2 cellular contexts compared by ENCODE assay signal in genomic region chr6:16043171-16044142, GRCh38.
TF ChIP-seq lines count a peak whose summit lies in the region.

No MANE protein-coding gene starts in this region.

TF ChIP-seq in K562, 482 proteins besides CTCF, POLR2A, EP300 and RAD21 (continued from another document):
- TF ChIP-seq PBX2 (CRISPR knock-in tag; IDR thresholded peaks at IDR 0.05; ENCODE audit: low read depth), result no peak
- TF ChIP-seq PBX2 (tag; conservative IDR thresholded peaks at IDR 0.05; ENCODE audit: low read depth), result no peak
- TF ChIP-seq NFXL1 (CRISPR knock-in tag; IDR thresholded peaks at IDR 0.05), result no peak
- TF ChIP-seq EP400 (IDR thresholded peaks at IDR 0.05), result no peak
- no peak for TF ChIP-seq LEF1 (IDR thresholded peaks at IDR 0.05)
- no peak for TF ChIP-seq HINFP (tag; conservative IDR thresholded peaks at IDR 0.05; ENCODE audit: low read depth)
- no peak for TF ChIP-seq XRCC3 (IDR thresholded peaks at IDR 0.05)
- TF ChIP-seq CREB3L1 (IDR thresholded peaks at IDR 0.05; ENCODE audit: borderline replicate concordance, low read depth), result no peak
- TF ChIP-seq TARDBP (IDR thresholded peaks at IDR 0.05), result no peak
- TF ChIP-seq NR0B1 (IDR thresholded peaks at IDR 0.05; ENCODE audit: partially characterized antibody), result no peak
- no peak for TF ChIP-seq POU5F1 (IDR thresholded peaks at IDR 0.05; ENCODE audit: borderline replicate concordance, low read depth, low read length, partially characterized antibody)

TF ChIP-seq in HepG2, 621 proteins besides CTCF, POLR2A, EP300 and RAD21 (continued from another document):
- TF ChIP-seq ZNF737 (CRISPR knock-in tag; IDR thresholded peaks at IDR 0.05; ENCODE audit: borderline replicate concordance) (no peak), ZNF609 (CRISPR knock-in tag; IDR thresholded peaks at IDR 0.05; ENCODE audit: borderline replicate concordance) (no peak), ZNF790 (CRISPR knock-in tag; IDR thresholded peaks at IDR 0.05; ENCODE audit: borderline replicate concordance) (no peak), RFX3 (CRISPR knock-in tag; IDR thresholded peaks at IDR 0.05) (no peak)
TF ChIP-seq in HepG2: peak in this region for 0.
